Comparison of ENCODE assay signal across 1 cellular context in the genomic region with DNA sequence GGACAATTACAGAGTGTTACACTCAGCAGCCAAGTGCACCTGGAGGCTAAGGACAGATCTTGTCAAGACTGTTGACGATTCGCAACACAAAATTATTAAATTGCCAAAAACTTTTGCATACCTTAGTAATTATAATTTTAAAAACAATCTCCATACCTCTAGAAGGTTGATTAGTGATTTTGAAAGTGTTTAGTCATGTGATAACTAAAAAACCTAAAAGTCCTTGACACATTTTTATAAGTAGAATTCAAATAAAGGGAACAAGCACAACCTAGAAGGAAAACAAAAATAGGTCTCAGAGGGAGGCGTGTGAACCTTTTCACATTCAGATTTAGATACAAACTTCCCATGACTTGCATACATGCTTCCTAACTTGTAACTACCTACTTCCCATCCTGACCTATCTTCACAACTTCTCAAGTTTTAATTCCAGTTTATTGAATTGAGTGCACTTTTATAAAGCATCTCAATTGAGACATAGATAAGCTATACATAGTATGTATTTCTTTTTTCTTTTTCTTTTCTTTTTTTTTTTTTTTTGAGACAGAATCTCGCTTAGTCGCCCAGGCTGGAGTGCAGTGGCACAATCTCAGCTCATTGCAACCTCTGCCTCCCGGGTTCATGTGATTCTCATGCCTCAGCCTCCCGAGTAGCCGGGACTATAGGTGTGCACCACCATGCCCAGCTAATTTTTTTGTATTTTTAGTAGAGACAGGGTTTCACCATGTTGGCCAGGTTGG.
TF ChIP-seq lines count a peak whose summit lies in the region.

No MANE protein-coding gene starts in this region.

TF ChIP-seq in K562, 482 proteins besides CTCF, POLR2A, EP300 and RAD21:
- TF ChIP-seq, protein P1, sequence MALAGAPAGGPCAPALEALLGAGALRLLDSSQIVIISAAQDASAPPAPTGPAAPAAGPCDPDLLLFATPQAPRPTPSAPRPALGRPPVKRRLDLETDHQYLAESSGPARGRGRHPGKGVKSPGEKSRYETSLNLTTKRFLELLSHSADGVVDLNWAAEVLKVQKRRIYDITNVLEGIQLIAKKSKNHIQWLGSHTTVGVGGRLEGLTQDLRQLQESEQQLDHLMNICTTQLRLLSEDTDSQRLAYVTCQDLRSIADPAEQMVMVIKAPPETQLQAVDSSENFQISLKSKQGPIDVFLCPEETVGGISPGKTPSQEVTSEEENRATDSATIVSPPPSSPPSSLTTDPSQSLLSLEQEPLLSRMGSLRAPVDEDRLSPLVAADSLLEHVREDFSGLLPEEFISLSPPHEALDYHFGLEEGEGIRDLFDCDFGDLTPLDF (CRISPR knock-in tag; IDR thresholded peaks at IDR 0.05), result no peak
- 0 out of 2 replicates have a peak, but pooled peaks have one; percentile 26 for TF ChIP-seq SUPT5H (IDR thresholded peaks at IDR 0.05)
